ENCODE assay signal across 2 cellular contexts in the genomic region with DNA sequence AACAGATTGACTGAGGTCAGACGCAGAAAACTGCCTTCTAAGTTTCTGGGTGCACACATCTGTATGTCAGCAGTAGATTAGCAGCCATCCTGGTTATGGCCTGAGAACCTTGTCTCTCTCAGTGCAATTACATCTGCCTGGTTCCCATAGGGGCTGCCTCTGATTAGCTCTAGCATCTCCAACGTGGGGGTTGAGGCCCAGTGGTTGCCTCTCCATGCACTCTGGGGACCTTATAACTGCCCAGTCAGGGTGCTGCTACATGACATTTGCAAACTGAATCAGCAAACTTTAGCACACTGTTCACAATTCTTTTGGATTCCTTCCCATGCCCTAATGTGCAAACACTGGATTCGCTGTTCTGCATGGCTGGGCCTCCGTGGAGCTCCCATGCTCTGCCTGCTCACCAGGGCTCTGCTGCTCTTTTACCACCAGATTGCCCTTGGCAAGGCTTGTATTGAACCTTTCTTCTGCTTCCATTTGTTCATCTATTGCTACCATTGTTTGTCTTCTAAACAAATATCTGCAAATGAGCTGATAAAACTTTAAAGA.
TF ChIP-seq lines count a peak whose summit lies in the region.

No MANE protein-coding gene starts in this region.

TF ChIP-seq in liver, 16 proteins besides CTCF, POLR2A, EP300 and RAD21:
- no peak for TF ChIP-seq RXRA (IDR thresholded peaks at IDR 0.05)
- peak; percentile 8 for TF ChIP-seq SP1 (IDR thresholded peaks at IDR 0.05)
- TF ChIP-seq, protein P1, sequence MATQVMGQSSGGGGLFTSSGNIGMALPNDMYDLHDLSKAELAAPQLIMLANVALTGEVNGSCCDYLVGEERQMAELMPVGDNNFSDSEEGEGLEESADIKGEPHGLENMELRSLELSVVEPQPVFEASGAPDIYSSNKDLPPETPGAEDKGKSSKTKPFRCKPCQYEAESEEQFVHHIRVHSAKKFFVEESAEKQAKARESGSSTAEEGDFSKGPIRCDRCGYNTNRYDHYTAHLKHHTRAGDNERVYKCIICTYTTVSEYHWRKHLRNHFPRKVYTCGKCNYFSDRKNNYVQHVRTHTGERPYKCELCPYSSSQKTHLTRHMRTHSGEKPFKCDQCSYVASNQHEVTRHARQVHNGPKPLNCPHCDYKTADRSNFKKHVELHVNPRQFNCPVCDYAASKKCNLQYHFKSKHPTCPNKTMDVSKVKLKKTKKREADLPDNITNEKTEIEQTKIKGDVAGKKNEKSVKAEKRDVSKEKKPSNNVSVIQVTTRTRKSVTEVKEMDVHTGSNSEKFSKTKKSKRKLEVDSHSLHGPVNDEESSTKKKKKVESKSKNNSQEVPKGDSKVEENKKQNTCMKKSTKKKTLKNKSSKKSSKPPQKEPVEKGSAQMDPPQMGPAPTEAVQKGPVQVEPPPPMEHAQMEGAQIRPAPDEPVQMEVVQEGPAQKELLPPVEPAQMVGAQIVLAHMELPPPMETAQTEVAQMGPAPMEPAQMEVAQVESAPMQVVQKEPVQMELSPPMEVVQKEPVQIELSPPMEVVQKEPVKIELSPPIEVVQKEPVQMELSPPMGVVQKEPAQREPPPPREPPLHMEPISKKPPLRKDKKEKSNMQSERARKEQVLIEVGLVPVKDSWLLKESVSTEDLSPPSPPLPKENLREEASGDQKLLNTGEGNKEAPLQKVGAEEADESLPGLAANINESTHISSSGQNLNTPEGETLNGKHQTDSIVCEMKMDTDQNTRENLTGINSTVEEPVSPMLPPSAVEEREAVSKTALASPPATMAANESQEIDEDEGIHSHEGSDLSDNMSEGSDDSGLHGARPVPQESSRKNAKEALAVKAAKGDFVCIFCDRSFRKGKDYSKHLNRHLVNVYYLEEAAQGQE (IDR thresholded peaks at IDR 0.05): no peak
- TF ChIP-seq HNF4A (conservative IDR thresholded peaks at IDR 0.05): no peak

TF ChIP-seq in HepG2, 621 proteins besides CTCF, POLR2A, EP300 and RAD21:
- no peak for TF ChIP-seq BCLAF1 (IDR thresholded peaks at IDR 0.05)
- TF ChIP-seq CSRNP1 (CRISPR knock-in tag; IDR thresholded peaks at IDR 0.05): no peak
- TF ChIP-seq HNF4A (CRISPR knock-in tag; IDR thresholded peaks at IDR 0.05): no peak
- no peak for TF ChIP-seq RAD51 (IDR thresholded peaks at IDR 0.05; ENCODE audit: borderline replicate concordance)
- TF ChIP-seq NFIC (IDR thresholded peaks at IDR 0.05; ENCODE audit: low read length): no peak
- TF ChIP-seq CREB1 (IDR thresholded peaks at IDR 0.05): no peak
- no peak for TF ChIP-seq CREB1 (CRISPR knock-in tag; IDR thresholded peaks at IDR 0.05)
- TF ChIP-seq WIZ (CRISPR knock-in tag; IDR thresholded peaks at IDR 0.05): no peak
- TF ChIP-seq ZNF331 (CRISPR knock-in tag; IDR thresholded peaks at IDR 0.05): no peak
